8 cellular contexts compared by ENCODE assay signal in the genomic region with DNA sequence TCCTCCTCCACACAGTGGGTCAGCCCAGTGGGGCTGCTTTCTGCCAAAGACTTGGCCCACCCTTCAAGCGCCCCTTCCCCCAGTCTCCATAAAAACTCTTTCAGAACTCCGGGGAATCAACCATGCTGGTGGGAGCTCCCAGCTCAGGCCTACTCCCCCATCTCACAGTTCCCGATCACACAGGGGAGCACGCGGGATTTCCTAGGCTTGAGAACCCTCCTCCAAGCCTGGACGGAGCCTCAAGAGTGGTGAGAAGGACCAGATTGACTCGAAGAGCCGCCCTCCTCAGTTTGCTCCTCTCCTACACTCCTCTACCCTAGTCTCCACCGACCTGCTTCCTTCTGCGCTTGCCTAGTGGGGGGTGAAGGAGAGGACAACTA.
DNase-seq lines count a peak whose midpoint lies in the region; ATAC-seq lines count a peak whose summit lies in the region.

No MANE protein-coding gene starts in this region.

- H3K27ac Mint-ChIP-seq in activated naive CD8-positive, alpha-beta T cell treated with anti-CD3 and anti-CD28 coated beads, Interleukin-2, amount 50 U/mL, for 24 hours = peak overlapping the region; percentile 59

- H3K27ac ChIP-seq in substantia nigra (ENCODE audit: low read depth, low read length, poor library complexity, severe bottlenecking) = peak overlapping the region; percentile 58

- peak overlapping the region; percentile 71 for H3K4me3 Mint-ChIP-seq in activated naive CD8-positive, alpha-beta T cell treated with anti-CD3 and anti-CD28 coated beads, Interleukin-2, amount 50 U/mL, for 24 hours

- no peak for ATAC-seq in activated naive CD8-positive, alpha-beta T cell treated with anti-CD3 and anti-CD28 coated beads, Interleukin-2, amount 50 U/mL, for 24 hours
- ATAC-seq in GM19328 (IDR thresholded peaks at IDR 0.05; ENCODE audit: unreplicated experiment) = no peak
- ATAC-seq in GM19455 (IDR thresholded peaks at IDR 0.05; ENCODE audit: unreplicated experiment) = no peak
- ATAC-seq in GM18873 (IDR thresholded peaks at IDR 0.05; ENCODE audit: low FRiP score, unreplicated experiment) = no peak

- peak; percentile 8 for DNase-seq in NCI-H510A treated with DMSO at 0.1 percent for 48 hours (lab: John Stamatoyannopoulos, UW)
- DNase-seq in NCI-H510A (lab: John Stamatoyannopoulos, UW) = no peak
- DNase-seq in activated naive CD8-positive, alpha-beta T cell treated with anti-CD3 and anti-CD28 coated beads, Interleukin-2, amount 50 U/mL, for 24 hours = no peak
- no peak for DNase-seq in substantia nigra (lab: John Stamatoyannopoulos, UW)

- H3K27me3 Mint-ChIP-seq in activated naive CD8-positive, alpha-beta T cell treated with anti-CD3 and anti-CD28 coated beads, Interleukin-2, amount 50 U/mL, for 24 hours = no peaks in the 10 kb centered on the region

- H3K4me1 Mint-ChIP-seq in activated naive CD8-positive, alpha-beta T cell treated with anti-CD3 and anti-CD28 coated beads, Interleukin-2, amount 50 U/mL, for 24 hours = peaks cover 46% of the 10 kb centered on the region

- peak overlapping the region; percentile 42 for H3K4me3 ChIP-seq in iPS-18c (ENCODE audit: insufficient read depth, low read depth, low read length)

- no peaks in the 10 kb centered on the region for H3K9me3 Mint-ChIP-seq in activated naive CD8-positive, alpha-beta T cell treated with anti-CD3 and anti-CD28 coated beads, Interleukin-2, amount 50 U/mL, for 24 hours

- H3K36me3 Mint-ChIP-seq in activated naive CD8-positive, alpha-beta T cell treated with anti-CD3 and anti-CD28 coated beads, Interleukin-2, amount 50 U/mL, for 24 hours (ENCODE audit: low read depth) = no peaks in the 10 kb centered on the region

- peaks cover 6% of the 10 kb centered on the region for H3K9me3 ChIP-seq in iPS-18c (ENCODE audit: control insufficient read depth, insufficient read depth, low read length)
